Comparison of ENCODE assay signal across 8 cellular contexts in the genomic region with DNA sequence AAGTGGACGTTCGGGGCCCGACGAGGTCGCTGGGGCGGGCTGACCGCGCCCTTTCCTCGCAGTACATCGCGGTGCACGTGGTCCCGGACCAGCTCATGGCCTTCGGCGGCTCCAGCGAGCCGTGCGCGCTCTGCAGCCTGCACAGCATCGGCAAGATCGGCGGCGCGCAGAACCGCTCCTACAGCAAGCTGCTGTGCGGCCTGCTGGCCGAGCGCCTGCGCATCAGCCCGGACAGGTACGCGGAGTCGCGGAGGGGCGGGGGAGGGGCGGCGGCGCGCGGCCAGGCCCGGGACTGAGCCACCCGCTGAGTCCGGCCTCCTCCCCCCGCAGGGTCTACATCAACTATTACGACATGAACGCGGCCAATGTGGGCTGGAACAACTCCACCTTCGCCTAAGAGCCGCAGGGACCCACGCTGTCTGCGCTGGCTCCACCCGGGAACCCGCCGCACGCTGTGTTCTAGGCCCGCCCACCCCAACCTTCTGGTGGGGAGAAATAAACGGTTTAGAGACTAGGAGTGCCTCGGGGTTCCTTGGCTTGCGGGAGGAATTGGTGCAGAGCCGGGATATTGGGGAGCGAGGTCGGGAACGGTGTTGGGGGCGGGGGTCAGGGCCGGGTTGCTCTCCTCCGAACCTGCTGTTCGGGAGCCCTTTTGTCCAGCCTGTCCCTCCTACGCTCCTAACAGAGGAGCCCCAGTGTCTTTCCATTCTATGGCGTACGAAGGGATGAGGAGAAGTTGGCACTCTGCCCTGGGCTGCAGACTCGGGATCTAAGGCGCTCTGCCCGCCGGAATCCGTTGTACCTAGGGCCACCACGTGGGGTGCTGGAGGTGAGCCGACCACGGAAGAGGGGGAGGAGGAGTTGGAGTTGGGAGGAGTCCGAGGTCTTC. TPM values are rescaled to one million over a fixed set of nuclear protein-coding genes. Genes with fewer than 3 reads are reported as not detected.
DNase-seq lines count a peak whose midpoint lies in the region; ATAC-seq and TF ChIP-seq lines count a peak whose summit lies in the region.

No MANE protein-coding gene starts in this region.

- H3K27ac Mint-ChIP-seq in activated naive CD8-positive, alpha-beta T cell = peak overlapping the region; percentile 99

- H3K9me3 Mint-ChIP-seq in activated naive CD8-positive, alpha-beta T cell (ENCODE audit: low read depth) = no peaks in the 10 kb centered on the region

- H3K79me2 ChIP-seq in Loucy (ENCODE audit: insufficient read depth, low read length) = peaks cover 32% of the 10 kb centered on the region
- H3K79me2 ChIP-seq in parathyroid adenoma = peaks cover 5% of the 10 kb centered on the region

- peak overlapping the region; percentile 98 for H3K9ac ChIP-seq in Loucy (ENCODE audit: low read depth, low read length, poor library complexity, severe bottlenecking)
- peak overlapping the region; percentile 87 for H3K9ac ChIP-seq in parathyroid adenoma

- H2AFZ ChIP-seq in Loucy (ENCODE audit: low read length) = no peak overlapping the region
- peak overlapping the region; percentile 83 for H2AFZ ChIP-seq in parathyroid adenoma

- no peaks in the 10 kb centered on the region for H3K9me3 ChIP-seq in Loucy (ENCODE audit: insufficient read depth, low read depth, low read length)
- H3K9me3 ChIP-seq in parathyroid adenoma (ENCODE audit: control insufficient read depth, low read length) = no peaks in the 10 kb centered on the region
- no peaks in the 10 kb centered on the region for H3K9me3 ChIP-seq in tibial artery

- TF ChIP-seq CTCF in Loucy (conservative IDR thresholded peaks at IDR 0.05; ENCODE audit: low read length) = peak; percentile 71
- peak; percentile 35 for TF ChIP-seq CTCF in parathyroid adenoma (IDR thresholded peaks at IDR 0.05)
- TF ChIP-seq CTCF in tibial artery (IDR thresholded peaks at IDR 0.05) = peak in 1 of 2 experiments; percentile 7

- H3K4me3 ChIP-seq in Loucy (ENCODE audit: low read length, poor library complexity, severe bottlenecking) (peak overlapping the region; percentile 97), parathyroid adenoma (ENCODE audit: low read depth, low read length) (peak overlapping the region; percentile 94), tibial artery (peak overlapping the region; percentile 67 to 68)

- H3K27me3 ChIP-seq in Loucy (ENCODE audit: insufficient read depth, low read length, poor library complexity, severe bottlenecking) (peaks cover 9% of the 10 kb centered on the region), parathyroid adenoma (ENCODE audit: control insufficient read depth, insufficient read depth, low read length) (no peaks in the 10 kb centered on the region), tibial artery (no peaks in the 10 kb centered on the region)

- ATAC-seq in GM21723 (IDR thresholded peaks at IDR 0.05; ENCODE audit: unreplicated experiment) = peak; percentile 25
- ATAC-seq in SK-N-SH treated with all-trans-retinoic acid at 6 μM for 48 hours = peak; percentile 62
- ATAC-seq in Right ventricle myocardium inferior = peak; percentile 51

- no peaks in the 10 kb centered on the region for H3K9me2 ChIP-seq in Loucy (replicated peaks; ENCODE audit: low read depth, low read length)

- H3K4me2 ChIP-seq in Loucy (ENCODE audit: low read depth, low read length, poor library complexity, severe bottlenecking) (peak overlapping the region; percentile 97), parathyroid adenoma (ENCODE audit: low read length) (peak overlapping the region; percentile 90)

- H3K36me3 Mint-ChIP-seq in activated naive CD8-positive, alpha-beta T cell = peaks cover 7% of the 10 kb centered on the region

- peaks cover 17% of the 10 kb centered on the region for H3K4me1 Mint-ChIP-seq in activated naive CD8-positive, alpha-beta T cell (ENCODE audit: low read depth)

- peak; percentile 85 for DNase-seq in D341Med (ENCODE audit: low spot score)
- peak; percentile 86 for DNase-seq in Right ventricle myocardium inferior (ENCODE audit: missing footprints)
- peak; percentile 62 to 82 for DNase-seq in tibial artery

- peak overlapping the region; percentile 96 for H3K27ac ChIP-seq in parathyroid adenoma
- H3K27ac ChIP-seq in tibial artery = peak overlapping the region; percentile 92 to 93

- H3K4me3 Mint-ChIP-seq in activated naive CD8-positive, alpha-beta T cell = peak overlapping the region; percentile 93

- peaks cover 36% of the 10 kb centered on the region for H4K20me1 ChIP-seq in Loucy (ENCODE audit: insufficient read depth, low read length, poor library complexity, severe bottlenecking)

- H3K4me1 ChIP-seq in Loucy (ENCODE audit: insufficient read depth, low read length, poor library complexity, severe bottlenecking) (peaks cover 32% of the 10 kb centered on the region), parathyroid adenoma (peaks cover 17% of the 10 kb centered on the region), tibial artery (peaks cover 0 to 29% (median 18%) of the 10 kb centered on the region in 4 donors)

- H3K27me3 Mint-ChIP-seq in activated naive CD8-positive, alpha-beta T cell = no peaks in the 10 kb centered on the region

- H3K36me3 ChIP-seq in Loucy (ENCODE audit: insufficient read depth, low read length) = peaks cover 24% of the 10 kb centered on the region; the same call in 1 of the 2 replicates
- no peaks in the 10 kb centered on the region for H3K36me3 ChIP-seq in parathyroid adenoma (ENCODE audit: control insufficient read depth, insufficient read depth, low read length)
- H3K36me3 ChIP-seq in tibial artery = peaks cover 0 to 21% (median 16%) of the 10 kb centered on the region in 3 donors

- peaks cover 5% of the 10 kb centered on the region; the same call in 1 of the 2 replicates for H3F3A ChIP-seq in Loucy (ENCODE audit: low read depth)

- intact Hi-C loops in Right ventricle myocardium inferior (cut with DNase I) = loop anchor here (2.0 kb wide), 1 partner anchor 20 kb away; no protein-coding TSS in a partner anchor
- intact Hi-C loops in tibial artery (cut with DNase I; ENCODE audit: low total_unique reads) = no loop called here

TF ChIP-seq in SK-N-SH treated with all-trans-retinoic acid at 6 μM for 48 hours, 23 proteins besides CTCF, POLR2A, EP300 and RAD21:
- TF ChIP-seq TCF4 (CRISPR knock-in tag; IDR thresholded peaks at IDR 0.05; ENCODE audit: borderline replicate concordance) (no peak), TSHZ2 (CRISPR knock-in tag; IDR thresholded peaks at IDR 0.05) (no peak), ARNTL (CRISPR knock-in tag; IDR thresholded peaks at IDR 0.05; ENCODE audit: borderline replicate concordance, low read depth) (no peak), ZC3H10 (CRISPR knock-in tag; IDR thresholded peaks at IDR 0.05) (no peak), CSDC2 (CRISPR knock-in tag; IDR thresholded peaks at IDR 0.05) (no peak), ESRRG (CRISPR knock-in tag; IDR thresholded peaks at IDR 0.05) (no peak)
- TF ChIP-seq, protein P1, sequence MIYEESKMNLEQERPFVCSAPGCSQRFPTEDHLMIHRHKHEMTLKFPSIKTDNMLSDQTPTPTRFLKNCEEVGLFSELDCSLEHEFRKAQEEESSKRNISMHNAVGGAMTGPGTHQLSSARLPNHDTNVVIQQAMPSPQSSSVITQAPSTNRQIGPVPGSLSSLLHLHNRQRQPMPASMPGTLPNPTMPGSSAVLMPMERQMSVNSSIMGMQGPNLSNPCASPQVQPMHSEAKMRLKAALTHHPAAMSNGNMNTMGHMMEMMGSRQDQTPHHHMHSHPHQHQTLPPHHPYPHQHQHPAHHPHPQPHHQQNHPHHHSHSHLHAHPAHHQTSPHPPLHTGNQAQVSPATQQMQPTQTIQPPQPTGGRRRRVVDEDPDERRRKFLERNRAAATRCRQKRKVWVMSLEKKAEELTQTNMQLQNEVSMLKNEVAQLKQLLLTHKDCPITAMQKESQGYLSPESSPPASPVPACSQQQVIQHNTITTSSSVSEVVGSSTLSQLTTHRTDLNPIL (CRISPR knock-in tag; IDR thresholded peaks at IDR 0.05; ENCODE audit: low read depth) = no peak
- TF ChIP-seq, protein P2, sequence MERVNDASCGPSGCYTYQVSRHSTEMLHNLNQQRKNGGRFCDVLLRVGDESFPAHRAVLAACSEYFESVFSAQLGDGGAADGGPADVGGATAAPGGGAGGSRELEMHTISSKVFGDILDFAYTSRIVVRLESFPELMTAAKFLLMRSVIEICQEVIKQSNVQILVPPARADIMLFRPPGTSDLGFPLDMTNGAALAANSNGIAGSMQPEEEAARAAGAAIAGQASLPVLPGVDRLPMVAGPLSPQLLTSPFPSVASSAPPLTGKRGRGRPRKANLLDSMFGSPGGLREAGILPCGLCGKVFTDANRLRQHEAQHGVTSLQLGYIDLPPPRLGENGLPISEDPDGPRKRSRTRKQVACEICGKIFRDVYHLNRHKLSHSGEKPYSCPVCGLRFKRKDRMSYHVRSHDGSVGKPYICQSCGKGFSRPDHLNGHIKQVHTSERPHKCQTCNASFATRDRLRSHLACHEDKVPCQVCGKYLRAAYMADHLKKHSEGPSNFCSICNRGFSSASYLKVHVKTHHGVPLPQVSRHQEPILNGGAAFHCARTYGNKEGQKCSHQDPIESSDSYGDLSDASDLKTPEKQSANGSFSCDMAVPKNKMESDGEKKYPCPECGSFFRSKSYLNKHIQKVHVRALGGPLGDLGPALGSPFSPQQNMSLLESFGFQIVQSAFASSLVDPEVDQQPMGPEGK (CRISPR knock-in tag; IDR thresholded peaks at IDR 0.05; ENCODE audit: borderline replicate concordance) = no peak
TF ChIP-seq in SK-N-SH treated with all-trans-retinoic acid at 6 μM for 48 hours: peak in this region for 0.

RNA-seq across cellular contexts. Expression of gene MIF, which starts 0.8 kb away (rescaled TPM):
- total RNA-seq in Right ventricle myocardium inferior = 272 TPM

RNA-seq across cellular contexts. Expression of gene SLC2A11, which starts 37.3 kb away (rescaled TPM):
- total RNA-seq in Right ventricle myocardium inferior = 20.3 TPM

RNA-seq across cellular contexts. Expression of gene DERL3, which starts 56.1 kb away (rescaled TPM):
- total RNA-seq in Right ventricle myocardium inferior = 3.1 TPM

Comparison
In these comparisons a context has a peak if more than half of its experiments do, and no peak if none do; other contexts are left out.
1. Peak in every context shown above with its lines: DNase-seq, ATAC-seq, H3K4me3 ChIP-seq and H3K27ac ChIP-seq.